Comparison of ENCODE assay signal across 1 cellular context in genomic region chr2:47311764-47312503, GRCh38.
TF ChIP-seq lines count a peak whose summit lies in the region.

No MANE protein-coding gene starts in this region.

TF ChIP-seq in K562, 482 proteins besides CTCF, POLR2A, EP300 and RAD21 (continued from another document):
- TF ChIP-seq, protein P1, sequence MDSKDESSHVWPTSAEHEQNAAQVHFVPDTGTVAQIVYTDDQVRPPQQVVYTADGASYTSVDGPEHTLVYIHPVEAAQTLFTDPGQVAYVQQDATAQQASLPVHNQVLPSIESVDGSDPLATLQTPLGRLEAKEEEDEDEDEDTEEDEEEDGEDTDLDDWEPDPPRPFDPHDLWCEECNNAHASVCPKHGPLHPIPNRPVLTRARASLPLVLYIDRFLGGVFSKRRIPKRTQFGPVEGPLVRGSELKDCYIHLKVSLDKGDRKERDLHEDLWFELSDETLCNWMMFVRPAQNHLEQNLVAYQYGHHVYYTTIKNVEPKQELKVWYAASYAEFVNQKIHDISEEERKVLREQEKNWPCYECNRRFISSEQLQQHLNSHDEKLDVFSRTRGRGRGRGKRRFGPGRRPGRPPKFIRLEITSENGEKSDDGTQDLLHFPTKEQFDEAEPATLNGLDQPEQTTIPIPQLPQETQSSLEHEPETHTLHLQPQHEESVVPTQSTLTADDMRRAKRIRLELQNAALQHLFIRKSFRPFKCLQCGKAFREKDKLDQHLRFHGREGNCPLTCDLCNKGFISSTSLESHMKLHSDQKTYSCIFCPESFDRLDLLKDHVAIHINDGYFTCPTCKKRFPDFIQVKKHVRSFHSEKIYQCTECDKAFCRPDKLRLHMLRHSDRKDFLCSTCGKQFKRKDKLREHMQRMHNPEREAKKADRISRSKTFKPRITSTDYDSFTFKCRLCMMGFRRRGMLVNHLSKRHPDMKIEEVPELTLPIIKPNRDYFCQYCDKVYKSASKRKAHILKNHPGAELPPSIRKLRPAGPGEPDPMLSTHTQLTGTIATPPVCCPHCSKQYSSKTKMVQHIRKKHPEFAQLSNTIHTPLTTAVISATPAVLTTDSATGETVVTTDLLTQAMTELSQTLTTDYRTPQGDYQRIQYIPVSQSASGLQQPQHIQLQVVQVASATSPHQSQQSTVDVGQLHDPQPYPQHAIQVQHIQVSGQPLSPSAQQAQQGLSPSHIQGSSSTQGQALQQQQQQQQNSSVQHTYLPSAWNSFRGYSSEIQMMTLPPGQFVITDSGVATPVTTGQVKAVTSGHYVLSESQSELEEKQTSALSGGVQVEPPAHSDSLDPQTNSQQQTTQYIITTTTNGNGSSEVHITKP (IDR thresholded peaks at IDR 0.05; ENCODE audit: partially characterized antibody) = peak; percentile 65
- TF ChIP-seq ZFP36 (IDR thresholded peaks at IDR 0.05; ENCODE audit: low read depth, low read length, partially characterized antibody) (peak; percentile 7), CEBPG (CRISPR knock-in tag; IDR thresholded peaks at IDR 0.05) (no peak), CEBPG (tag; conservative IDR thresholded peaks at IDR 0.05 in 1 of 2, IDR thresholded peaks at IDR 0.05 in 1 of 2) (no peak)
